Comparison of ENCODE assay signal across 23 cellular contexts in genomic region chr3:172939651-172940293, GRCh38.
A peak's percentile ranks its signal among the peaks of the same experiment; 100 is the strongest.
DNase-seq lines count a peak whose midpoint lies in the region; ATAC-seq and TF ChIP-seq lines count a peak whose summit lies in the region.
"Had no signal": no experiment of that assay in that cellular context is flagged by ENCODE, and none has a peak within 500 bp of the region (broad histone marks: within the 10 kb centered on the region; RNA-seq: fewer than 3 reads in every experiment).

No MANE protein-coding gene starts in this region.

- no peak overlapping the region for H3K27ac ChIP-seq in CD4-positive, alpha-beta memory T cell (ENCODE audit: low read depth, low read length)
- H3K27ac ChIP-seq in neuronal stem cell (replicated peaks; ENCODE audit: low read length), result no peak overlapping the region
- H3K27ac ChIP-seq: BLaER1 treated with 17β-estradiol and CSF1 and Interleukin-3, amounts not matched to agents 10 nM and 100 nM; Peyer's patch; right lobe of liver; tibial nerve had no signal

- no peak overlapping the region for H3K4me3 ChIP-seq in fibroblast of pulmonary artery (replicated peaks; ENCODE audit: low read depth, low read length)
- no peak overlapping the region for H3K4me3 ChIP-seq in CD4-positive, alpha-beta memory T cell (ENCODE audit: low read length in 2 of 2)
- no peak overlapping the region for H3K4me3 ChIP-seq in neuronal stem cell (ENCODE audit: low read length in 2 of 2)
- H3K4me3 ChIP-seq: BLaER1 treated with 17β-estradiol and CSF1 and Interleukin-3, amounts not matched to agents 10 nM and 100 nM; Peyer's patch; right lobe of liver; tibial nerve had no signal

- no peak overlapping the region for H4K8ac ChIP-seq in neuronal stem cell (ENCODE audit: low read depth, low read length)

- H2AFZ ChIP-seq in neuronal stem cell (ENCODE audit: low read length), result no peak overlapping the region

- H3K79me1 ChIP-seq in neuronal stem cell (ENCODE audit: low read depth, low read length), result no peaks in the 10 kb centered on the region

- H3K4me1 ChIP-seq in CD4-positive, alpha-beta memory T cell (ENCODE audit: insufficient read depth, low read length), result no peaks in the 10 kb centered on the region
- H3K4me1 ChIP-seq in neuronal stem cell (ENCODE audit: control insufficient read depth in 2 of 2, insufficient read depth in 1 of 2, low read depth in 1 of 2, low read length in 2 of 2), result peaks cover 3 to 7% of the 10 kb centered on the region in 2 donors
- H3K4me1 ChIP-seq: BLaER1 treated with 17β-estradiol and CSF1 and Interleukin-3, amounts not matched to agents 10 nM and 100 nM; Peyer's patch; right lobe of liver; tibial nerve had no signal

- no peak overlapping the region for H3K4ac ChIP-seq in neuronal stem cell (ENCODE audit: low read length)

- no CpG with 5 or more reads among the region's 2 CpGs for WGBS in neuronal stem cell (ENCODE audit: extremely low coverage in 2 of 2, insufficient read length in 2 of 2, insufficient replicate concordance in 1 of 2), 2 donors

- no peak overlapping the region for H2BK15ac ChIP-seq in neuronal stem cell (ENCODE audit: low read length)

- no peak overlapping the region for H4K91ac ChIP-seq in neuronal stem cell (ENCODE audit: low read depth, low read length, poor library complexity)

- H3K27me3 ChIP-seq in CD4-positive, alpha-beta memory T cell (ENCODE audit: insufficient read depth, low read length), result no peaks in the 10 kb centered on the region
- no peaks in the 10 kb centered on the region for H3K27me3 ChIP-seq in neuronal stem cell (ENCODE audit: control insufficient read depth in 3 of 3, insufficient read depth in 3 of 3, low read depth in 1 of 3, low read length in 3 of 3)
- H3K27me3 ChIP-seq: BLaER1 treated with 17β-estradiol and CSF1 and Interleukin-3, amounts not matched to agents 10 nM and 100 nM; Peyer's patch; right lobe of liver; tibial nerve had no signal

- no peak overlapping the region for H3K18ac ChIP-seq in neuronal stem cell (ENCODE audit: low read length)

- H3K36me3 ChIP-seq in CD4-positive, alpha-beta memory T cell (ENCODE audit: insufficient read depth, low read length), result no peaks in the 10 kb centered on the region
- H3K36me3 ChIP-seq in neuronal stem cell (replicated peaks in 1 of 2; ENCODE audit: control insufficient read depth in 2 of 2, insufficient read depth in 2 of 2, low read length in 2 of 2), result no peaks in the 10 kb centered on the region
- H3K36me3 ChIP-seq: BLaER1 treated with 17β-estradiol and CSF1 and Interleukin-3, amounts not matched to agents 10 nM and 100 nM; Peyer's patch; right lobe of liver; tibial nerve had no signal

- H2BK5ac ChIP-seq in neuronal stem cell (ENCODE audit: low read length), result no peak overlapping the region

- H3K9me3 Mint-ChIP-seq in CD4-positive, alpha-beta memory T cell, result peaks cover 0 to 4% (median 0%) of the 10 kb centered on the region in 8 donors

- H3K14ac ChIP-seq in neuronal stem cell (ENCODE audit: low read length), result no peak overlapping the region

- POLR2A ChIA-PET in CD4-positive, alpha-beta memory T cell (lab: Charles Lee; ENCODE audit: partially characterized antibody), result no interaction called here

- intact Hi-C loops in CD4-positive, alpha-beta memory T cell (cut with micrococcal nuclease), result no loop called here

- DNase-seq in NCI-H146 (lab: John Stamatoyannopoulos, UW) (peak; percentile 40), NCI-H146 treated with DMSO at 0.1 percent for 48 hours (lab: John Stamatoyannopoulos, UW; ENCODE audit: unreplicated experiment) (no peak), T1000 (lab: John Stamatoyannopoulos, UW) (peak; percentile 40), fibroblast of pulmonary artery (ENCODE audit: low read depth) (peak; percentile 35), pulmonary artery endothelial cell (ENCODE audit: low read depth, low spot score) (peak; percentile 47), neuronal stem cell (ENCODE audit: low spot score) (no peak)
- DNase-seq in CD4-positive, alpha-beta memory T cell, result no peak
- DNase-seq: 8988T; activated CD4-positive, alpha-beta T cell treated with anti-CD3 and anti-CD28 coated beads, Interleukin-2, amount 50 U/mL, for 1 hour; activated CD8-positive, alpha-beta memory T cell treated with anti-CD3 and anti-CD28 coated beads, Interleukin-2, amount 50 U/mL, for 48 hours; activated gamma-delta T cell treated with Interleukin-2 at 50 U/mL for 16 hours; hypothalamus; NCI-H2081; NCI-H526 treated with DMSO at 0.1 percent for 48 hours; nucleus accumbens; Peyer's patch; right lobe of liver; SK-N-SH; stimulated activated naive CD4-positive, alpha-beta T cell treated with Interleukin-2 at 50 U/mL for 16 hours; T-helper 9 cell had no signal

- no peak overlapping the region for H3K23ac ChIP-seq in neuronal stem cell (ENCODE audit: low read depth, low read length, poor library complexity)

- H3K4me1 Mint-ChIP-seq in CD4-positive, alpha-beta memory T cell, result no peaks in the 10 kb centered on the region

- no peaks in the 10 kb centered on the region for H3K9me3 ChIP-seq in CD4-positive, alpha-beta memory T cell (ENCODE audit: control insufficient read depth in 1 of 2, low read length in 2 of 2)
- H3K9me3 ChIP-seq in neuronal stem cell (replicated peaks in 1 of 2; ENCODE audit: control insufficient read depth in 2 of 2, insufficient read depth in 1 of 2, low read depth in 1 of 2, low read length in 2 of 2), result no peaks in the 10 kb centered on the region
- H3K9me3 ChIP-seq: BLaER1 treated with 17β-estradiol and CSF1 and Interleukin-3, amounts not matched to agents 10 nM and 100 nM; Peyer's patch; right lobe of liver; SK-N-SH; tibial nerve had no signal

- no peak for ATAC-seq in activated CD4-positive, CD25-positive, alpha-beta regulatory T cell treated with anti-CD3 and anti-CD28 coated beads, Interleukin-2, amount 50 U/mL, for 24 hours
- ATAC-seq: right lobe of liver had no signal

- no peak overlapping the region for H3K4me2 ChIP-seq in neuronal stem cell (ENCODE audit: insufficient read depth, low read length, poor library complexity, severe bottlenecking)
- H3K4me2 ChIP-seq: BLaER1 treated with 17β-estradiol and CSF1 and Interleukin-3, amounts not matched to agents 10 nM and 100 nM; SK-N-SH had no signal

- no peak for TF ChIP-seq CTCF in fibroblast of pulmonary artery (IDR thresholded peaks at IDR 0.05; ENCODE audit: low read length, missing control alignments)

- no peak overlapping the region for H2BK120ac ChIP-seq in neuronal stem cell (ENCODE audit: low read depth, low read length)

- no peaks in the 10 kb centered on the region for H3K27me3 Mint-ChIP-seq in CD4-positive, alpha-beta memory T cell

- H3K9ac ChIP-seq in neuronal stem cell (ENCODE audit: low read depth, low read length, poor library complexity), result no peak overlapping the region
- H3K9ac ChIP-seq: BLaER1 treated with 17β-estradiol and CSF1 and Interleukin-3, amounts not matched to agents 10 nM and 100 nM; SK-N-SH had no signal

- H3K36me3 Mint-ChIP-seq in CD4-positive, alpha-beta memory T cell, result no peaks in the 10 kb centered on the region

- H3K4me3 Mint-ChIP-seq in CD4-positive, alpha-beta memory T cell, result no peak overlapping the region

- CTCF ChIA-PET in CD4-positive, alpha-beta memory T cell (lab: Charles Lee; ENCODE audit: partially characterized antibody), result interaction anchor here (0.5 kb wide), 1 partner anchor 1055 kb away, joined by 4 read pairs; no protein-coding TSS in a partner anchor

- no peak overlapping the region for H2BK12ac ChIP-seq in neuronal stem cell (ENCODE audit: low read length)

- H3K27ac Mint-ChIP-seq in CD4-positive, alpha-beta memory T cell, result no peak overlapping the region

- no peak overlapping the region for H2AK5ac ChIP-seq in neuronal stem cell (ENCODE audit: low read depth, low read length)

Comparison
In these comparisons a context has a peak if more than half of its experiments do, and no peak if none do; other contexts are left out.
1. DNase-seq: peak in NCI-H146 (single experiment), T1000 (single experiment), fibroblast of pulmonary artery (single experiment) and pulmonary artery endothelial cell (single experiment); none in NCI-H146 treated with DMSO at 0.1 percent for 48 hours (single experiment), CD4-positive, alpha-beta memory T cell (0 of 5) and neuronal stem cell (single experiment).